ENCODE assay signal across 8 cellular contexts in genomic region chr4:84971319-84971932, GRCh38. TPM values are rescaled to one million over a fixed set of nuclear protein-coding genes. Genes with fewer than 3 reads are reported as not detected.
DNase-seq lines count a peak whose midpoint lies in the region; ATAC-seq and TF ChIP-seq lines count a peak whose summit lies in the region.

No MANE protein-coding gene starts in this region.

- TF ChIP-seq POLR2A in HCT116 (IDR thresholded peaks at IDR 0.05; ENCODE audit: borderline replicate concordance, extremely low read depth, insufficient read depth, insufficient read length) = no peak

- no peaks in the 10 kb centered on the region for H3K79me2 ChIP-seq in HCT116 (ENCODE audit: insufficient read depth, low read length)

- H3K4me2 ChIP-seq in HCT116 (ENCODE audit: low read length) = no peak overlapping the region

- ATAC-seq in HCT116 = no peak

- intact Hi-C loops in HCT116 (cut with micrococcal nuclease) = loop anchor here (1.0 to 10.0 kb wide), 3 partner anchors 221 to 1327 kb away; no protein-coding TSS in a partner anchor
- intact Hi-C loops in posterior vena cava (cut with DNase I) = loop anchor here (5.0 kb wide), 2 partner anchors 219 to 224 kb away; no protein-coding TSS in a partner anchor

- RAD21 ChIA-PET in HCT116 (lab: Charles Lee; ENCODE audit: low non-redundant PET in 1 of 2, low total read pairs in 2 of 2, uncharacterized antibody in 2 of 2, unreplicated experiment in 2 of 2) = interaction anchor here (0.8 to 1.6 kb wide), 4 partner anchors 221 to 393 kb away, joined by 4 to 6 read pairs (median 5); no protein-coding TSS in a partner anchor

- BruUV-seq in HCT116 (replicated peaks; lab: Mats Ljungman, UMichigan) = no TSS peak

- DNase-seq in COLO829 (ENCODE audit: low spot score) (peak; percentile 49), HCT116 (ENCODE audit: low read depth, low spot score) (peak; percentile 26), NCI-H510A (lab: John Stamatoyannopoulos, UW) (peak; percentile 3), cerebellar cortex (ENCODE audit: low spot score) (peak; percentile 78), myocyte (ENCODE audit: low read depth) (peak; percentile 64), posterior vena cava (ENCODE audit: low spot score) (no peak), 8988T (no peak), NCI-H774 (lab: John Stamatoyannopoulos, UW) (no peak)

- no peaks in the 10 kb centered on the region for H3K36me3 ChIP-seq in HCT116 (ENCODE audit: control insufficient read depth in 1 of 2, insufficient read depth in 2 of 2, low read length in 2 of 2)

- no peak overlapping the region for H3K9ac ChIP-seq in HCT116 (ENCODE audit: low read length)

- H3K27ac ChIP-seq in HCT116 (ENCODE audit: low read depth, low read length) = no peak overlapping the region

- peak overlapping the region; percentile 10 for H2AFZ ChIP-seq in HCT116 (ENCODE audit: low read depth, low read length, poor library complexity, severe bottlenecking)

- TF ChIP-seq RAD21 in HCT116 (IDR thresholded peaks at IDR 0.05; ENCODE audit: low read depth) = peak; percentile 86

- CTCF ChIA-PET in HCT116 (lab: Charles Lee) = interaction anchor here (0.6 to 3.6 kb wide), 6 partner anchors 218 to 1326 kb away, joined by 3 to 34 read pairs (median 4); partner anchors contain the start of gene NKX6-1

- peak; percentile 21 to 76 (median 66); a peak in 5 of 6 replicates for TF ChIP-seq CTCF in HCT116 (IDR thresholded peaks at IDR 0.05 in 2 of 3, conservative IDR thresholded peaks at IDR 0.05 in 1 of 3; ENCODE audit: borderline replicate concordance in 1 of 3, insufficient read depth in 1 of 3, low read depth in 2 of 3, low read length in 2 of 3)

- H3K9me2 ChIP-seq in HCT116 (ENCODE audit: insufficient read depth) = no peaks in the 10 kb centered on the region

- H3K9me3 ChIP-seq in HCT116 (ENCODE audit: control insufficient read depth in 1 of 2, insufficient read depth in 1 of 2, low read depth in 1 of 2, low read length in 2 of 2) = no peaks in the 10 kb centered on the region

- H3K27me3 ChIP-seq in HCT116 (ENCODE audit: insufficient read depth, low read length) = no peaks in the 10 kb centered on the region

- peaks cover 4 to 9% of the 10 kb centered on the region in 2 experiments; a peak in 3 of 4 replicates for H3K4me1 ChIP-seq in HCT116 (ENCODE audit: control insufficient read depth in 1 of 2, insufficient read depth in 2 of 2, low read length in 2 of 2)

- POLR2A ChIA-PET in HCT116 (lab: Charles Lee) = no interaction called here

- H3K4me3 ChIP-seq in HCT116 (replicated peaks in 1 of 2; ENCODE audit: low read depth in 1 of 2, low read length in 2 of 2) = no peak overlapping the region

- no peaks in the 10 kb centered on the region for H4K20me1 ChIP-seq in HCT116 (ENCODE audit: insufficient read depth)

TF ChIP-seq in HCT116, 20 proteins besides CTCF, POLR2A, EP300 and RAD21:
- peak; percentile 85 for TF ChIP-seq CEBPB (IDR thresholded peaks at IDR 0.05; ENCODE audit: low read depth)
- no peak for TF ChIP-seq FOSL1 (IDR thresholded peaks at IDR 0.05; ENCODE audit: low read depth)

RNA-seq across cellular contexts. Expression of gene WDFY3, which starts 4.9 kb away (rescaled TPM):
- total RNA-seq in HCT116 (2021; ENCODE audit: unreplicated experiment) = 39.9 TPM
- polyA plus RNA-seq in HCT116 (2012) = 9.9 and 11.9 TPM in 2 replicates
- total RNA-seq in myocyte = 46.3 and 69.6 TPM in 2 replicates
- 25.0 TPM for polyA plus RNA-seq in myocyte (2012)
- 100 to 1,000 TPM in 1 of 2 donors, 10 to 100 TPM in 1; 77.2 to 105 TPM for total RNA-seq in posterior vena cava

Comparison
In these comparisons a context has a peak if more than half of its experiments do, and no peak if none do; other contexts are left out.
1. DNase-seq: peak in COLO829 (single experiment), HCT116 (single experiment), NCI-H510A (single experiment), cerebellar cortex (single experiment) and myocyte (single experiment); none in posterior vena cava (single experiment), 8988T (single experiment) and NCI-H774 (single experiment).